Comparison of ENCODE assay signal across 19 cellular contexts in the genomic region with DNA sequence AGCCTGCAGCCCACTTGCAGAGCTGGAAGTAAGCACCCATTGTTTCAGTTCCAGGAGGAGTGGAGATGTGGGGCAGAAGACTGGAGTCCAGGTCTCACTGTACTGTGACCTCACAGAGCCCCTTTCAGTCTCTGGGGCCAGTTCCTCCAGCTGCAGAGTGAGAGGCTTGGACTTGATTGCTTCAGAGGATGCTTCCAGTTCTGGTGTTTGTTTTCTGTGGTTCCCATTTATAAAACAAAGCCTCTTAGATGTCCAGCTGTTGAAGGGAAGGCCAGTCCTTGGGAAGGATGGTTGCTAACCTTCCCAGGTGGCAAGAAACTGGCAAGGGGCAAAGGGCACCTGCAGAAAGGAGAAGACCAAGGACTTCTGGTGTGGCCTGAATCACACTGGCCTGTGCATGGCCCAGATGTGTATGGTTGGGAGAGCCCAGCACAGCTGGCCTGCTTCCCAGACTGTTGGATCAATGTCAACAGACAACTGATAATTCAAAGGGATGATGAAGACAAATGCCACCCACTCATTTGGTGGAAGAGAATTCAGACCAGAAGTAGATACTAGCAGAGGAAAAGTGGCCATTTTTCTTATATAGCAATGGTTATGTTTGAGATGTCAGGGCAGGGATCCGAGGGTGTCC.
A peak's percentile ranks its signal among the peaks of the same experiment; 100 is the strongest.
DNase-seq lines count a peak whose midpoint lies in the region; ATAC-seq lines count a peak whose summit lies in the region.
"Had no signal": no experiment of that assay in that cellular context is flagged by ENCODE, and none has a peak within 500 bp of the region (broad histone marks: within the 10 kb centered on the region; RNA-seq: fewer than 3 reads in every experiment).

No MANE protein-coding gene starts in this region.

- peak; percentile 30 for DNase-seq in AG20443 (ENCODE audit: low spot score)
- DNase-seq in caudate nucleus (lab: John Stamatoyannopoulos, UW), result peak in 45 of 61 donors; percentile 12 to 77 (median 46)
- peak; percentile 2 for DNase-seq in islet precursor cell
- DNase-seq in posterior cingulate gyrus, result peak in 6 of 10 donors; percentile 42 to 90 (median 64)
- no peak for DNase-seq in SK-N-DZ (ENCODE audit: low spot score)
- DNase-seq in NCI-H128 (lab: John Stamatoyannopoulos, UW; ENCODE audit: unreplicated experiment), result no peak
- DNase-seq: DND-41, HFFc6, NCI-H1417, NCI-H187, NCI-H2227 treated with DMSO at 0.1 percent for 48 hours, NCI-H510A treated with DMSO at 0.1 percent for 48 hours, NCI-H82 had no signal

- intact Hi-C loops in posterior cingulate gyrus (cut with DNase I), result no loop called here

- ATAC-seq in GM21381 (IDR thresholded peaks at IDR 0.05; ENCODE audit: unreplicated experiment), result no peak
- ATAC-seq in HG02678 (IDR thresholded peaks at IDR 0.05; ENCODE audit: unreplicated experiment), result no peak
- ATAC-seq: A549, K562, Panc1 had no signal

- H3K27ac ChIP-seq in caudate nucleus (ENCODE audit: low read depth, low read length), result peak overlapping the region; percentile 84
- H3K27ac ChIP-seq: A549, SJSA1 had no signal

Comparison
In these comparisons a context has a peak if more than half of its experiments do, and no peak if none do; other contexts are left out.
1. DNase-seq: peak in AG20443 (single experiment), caudate nucleus (45 of 61), islet precursor cell (single experiment) and posterior cingulate gyrus (6 of 10); none in SK-N-DZ (single experiment) and NCI-H128 (single experiment).